1 cellular context compared by ENCODE assay signal in the genomic region with DNA sequence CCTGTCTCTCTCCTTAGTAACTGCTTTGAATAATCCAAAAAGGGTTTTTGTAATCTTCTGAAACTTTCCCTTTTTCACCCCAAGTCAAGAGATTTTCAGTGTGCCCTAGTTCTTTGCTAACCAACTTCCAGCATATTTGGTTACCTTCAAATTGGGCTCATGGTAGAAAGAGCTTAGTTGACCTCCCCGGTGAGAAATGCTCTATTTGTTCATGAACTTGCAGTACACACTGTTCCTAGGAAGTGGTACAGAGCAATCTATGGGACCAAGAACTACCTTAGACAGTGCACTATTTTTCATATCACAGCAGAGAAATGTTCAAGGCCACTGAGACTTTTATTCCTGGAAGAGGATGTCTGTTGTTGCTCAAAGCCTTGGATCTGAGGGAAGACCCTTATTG.
TF ChIP-seq lines count a peak whose summit lies in the region.

No MANE protein-coding gene starts in this region.

TF ChIP-seq in GM12878, 131 proteins besides CTCF, POLR2A, EP300 and RAD21:
- no peak for TF ChIP-seq ZNF217 (IDR thresholded peaks at IDR 0.05)
